ENCODE assay signal across 9 cellular contexts in the genomic region with DNA sequence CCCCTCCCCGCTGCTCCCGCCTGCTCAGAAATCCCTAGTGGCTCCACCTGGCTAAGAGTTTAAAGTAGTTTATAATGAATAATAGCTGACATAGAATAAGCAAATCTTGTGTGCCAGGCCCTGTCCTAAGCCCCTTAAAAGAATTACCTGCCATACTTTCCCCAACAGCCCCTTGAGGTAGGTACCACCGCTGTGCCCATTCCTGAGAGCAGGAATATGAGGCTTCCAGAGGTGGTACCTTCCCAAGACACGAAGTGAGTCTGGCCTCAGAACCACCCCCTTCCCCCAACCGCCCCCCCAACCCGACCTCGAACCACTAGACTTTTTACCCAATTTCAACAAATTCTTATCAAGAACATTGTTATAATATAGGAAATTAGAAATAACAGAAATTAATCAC. TPM values are rescaled to one million over a fixed set of nuclear protein-coding genes. Genes with fewer than 3 reads are reported as not detected.
DNase-seq lines count a peak whose midpoint lies in the region; ATAC-seq, FAIRE-seq and TF ChIP-seq lines count a peak whose summit lies in the region.
"Had no signal": no experiment of that assay in that cellular context is flagged by ENCODE, and none has a peak within 500 bp of the region (broad histone marks: within the 10 kb centered on the region; RNA-seq: fewer than 3 reads in every experiment).

No MANE protein-coding gene starts in this region.

- no peak for DNase-seq in activated CD4-positive, alpha-beta T cell treated with anti-CD3 and anti-CD28 coated beads for 36 hours
- no peak for DNase-seq in activated CD4-positive, alpha-beta T cell treated with anti-CD3 and anti-CD28 coated beads for 48 hours
- no peak for DNase-seq in activated T-helper 1 cell treated with anti-CD3 and anti-CD28 coated beads, Interleukin-12 subunit alpha, Interleukin-12 subunit beta, Interleukin-2, Interleukin-4 antibody, amounts not matched to agents 30 ng/mL and 10 ng/mL and 1 ng/mL, durations not matched to agents 14 hours and 24 hours and 36 hours (ENCODE audit: low spot score)
- DNase-seq in kidney (no peak), retina (no peak), urothelium cell line (ENCODE audit: low spot score) (no peak)
- DNase-seq: T1000 had no signal

- H3K36me3 Mint-ChIP-seq in activated CD4-positive, alpha-beta T cell treated with anti-CD3 and anti-CD28 coated beads for 36 hours (ENCODE audit: low read depth): no peaks in the 10 kb centered on the region
- H3K36me3 Mint-ChIP-seq in activated T-helper 1 cell treated with anti-CD3 and anti-CD28 coated beads, Interleukin-12 subunit alpha, Interleukin-12 subunit beta, Interleukin-2, Interleukin-4 antibody, amounts not matched to agents 30 ng/mL and 10 ng/mL and 1 ng/mL, durations not matched to agents 14 hours and 24 hours and 36 hours (ENCODE audit: low read depth): no peaks in the 10 kb centered on the region

- ATAC-seq in activated CD4-positive, alpha-beta T cell treated with anti-CD3 and anti-CD28 coated beads for 36 hours: no peak
- ATAC-seq in GM18858 (IDR thresholded peaks at IDR 0.05; ENCODE audit: unreplicated experiment): no peak

- intact Hi-C loops in activated CD4-positive, alpha-beta T cell treated with anti-CD3 and anti-CD28 coated beads for 36 hours (cut with DNase I, micrococcal nuclease): loop anchor here (2.0 to 5.0 kb wide), 5 partner anchors 52 to 682 kb away; partner anchors contain the start of genes DENND6A (in 1 of the 2), HTD2 (in 1 of the 2), KCTD6 (in 1 of the 2) and PDE12 (in 1 of the 2)
- intact Hi-C loops in activated T-helper 1 cell treated with anti-CD3 and anti-CD28 coated beads, Interleukin-12 subunit alpha, Interleukin-12 subunit beta, Interleukin-2, Interleukin-4 antibody, amounts not matched to agents 30 ng/mL and 10 ng/mL and 1 ng/mL, durations not matched to agents 14 hours and 24 hours and 36 hours (cut with micrococcal nuclease): loop anchor here (1.0 to 10.0 kb wide), 6 partner anchors 52 to 644 kb away; partner anchors contain the start of genes ARF4, DENND6A, FLNB and KCTD6
- intact Hi-C loops in kidney (cut with DNase I): no loop called here

- H3K9me3 ChIP-seq in kidney (ENCODE audit: control insufficient read depth in 1 of 2, low read length in 2 of 2) (no peaks in the 10 kb centered on the region), subcutaneous abdominal adipose tissue (ENCODE audit: control insufficient read depth in 5 of 5, low read length in 5 of 5) (no peaks in the 10 kb centered on the region)

- peak overlapping the region; percentile 82 for H3K4me3 Mint-ChIP-seq in activated CD4-positive, alpha-beta T cell treated with anti-CD3 and anti-CD28 coated beads for 36 hours
- peak overlapping the region; percentile 90 for H3K4me3 Mint-ChIP-seq in activated T-helper 1 cell treated with anti-CD3 and anti-CD28 coated beads, Interleukin-12 subunit alpha, Interleukin-12 subunit beta, Interleukin-2, Interleukin-4 antibody, amounts not matched to agents 30 ng/mL and 10 ng/mL and 1 ng/mL, durations not matched to agents 14 hours and 24 hours and 36 hours

- peaks cover 2% of the 10 kb centered on the region for H3K27me3 Mint-ChIP-seq in activated CD4-positive, alpha-beta T cell treated with anti-CD3 and anti-CD28 coated beads for 36 hours
- H3K27me3 Mint-ChIP-seq in activated T-helper 1 cell treated with anti-CD3 and anti-CD28 coated beads, Interleukin-12 subunit alpha, Interleukin-12 subunit beta, Interleukin-2, Interleukin-4 antibody, amounts not matched to agents 30 ng/mL and 10 ng/mL and 1 ng/mL, durations not matched to agents 14 hours and 24 hours and 36 hours (ENCODE audit: insufficient read depth): peaks cover 20% of the 10 kb centered on the region

- POLR2A ChIA-PET in activated CD4-positive, alpha-beta T cell treated with anti-CD3 and anti-CD28 coated beads for 36 hours (lab: Charles Lee): no interaction called here

- H3K9me3 Mint-ChIP-seq in activated CD4-positive, alpha-beta T cell treated with anti-CD3 and anti-CD28 coated beads for 36 hours (ENCODE audit: low read depth): no peaks in the 10 kb centered on the region
- no peaks in the 10 kb centered on the region for H3K9me3 Mint-ChIP-seq in activated T-helper 1 cell treated with anti-CD3 and anti-CD28 coated beads, Interleukin-12 subunit alpha, Interleukin-12 subunit beta, Interleukin-2, Interleukin-4 antibody, amounts not matched to agents 30 ng/mL and 10 ng/mL and 1 ng/mL, durations not matched to agents 14 hours and 24 hours and 36 hours

- H3K4me1 ChIP-seq in kidney (ENCODE audit: control insufficient read depth in 1 of 2, insufficient read depth in 1 of 2, low read depth in 1 of 2, low read length in 2 of 2) (peaks cover 10 to 15% of the 10 kb centered on the region in 2 donors), subcutaneous abdominal adipose tissue (ENCODE audit: control insufficient read depth in 5 of 5, insufficient read depth in 5 of 5, low read length in 5 of 5) (peaks cover 0 to 36% (median 23%) of the 10 kb centered on the region in 5 donors)

- peaks cover 10% of the 10 kb centered on the region for H3K4me1 Mint-ChIP-seq in activated CD4-positive, alpha-beta T cell treated with anti-CD3 and anti-CD28 coated beads for 36 hours
- peaks cover 5% of the 10 kb centered on the region for H3K4me1 Mint-ChIP-seq in activated T-helper 1 cell treated with anti-CD3 and anti-CD28 coated beads, Interleukin-12 subunit alpha, Interleukin-12 subunit beta, Interleukin-2, Interleukin-4 antibody, amounts not matched to agents 30 ng/mL and 10 ng/mL and 1 ng/mL, durations not matched to agents 14 hours and 24 hours and 36 hours (ENCODE audit: low read depth)

- no peaks in the 10 kb centered on the region for H3K36me3 ChIP-seq in kidney (ENCODE audit: control insufficient read depth in 1 of 2, insufficient read depth in 2 of 2, low read length in 2 of 2)
- H3K36me3 ChIP-seq in subcutaneous abdominal adipose tissue (ENCODE audit: control insufficient read depth in 5 of 5, insufficient read depth in 5 of 5, low read length in 5 of 5): no peaks in the 10 kb centered on the region

- H3K4me3 ChIP-seq in kidney (ENCODE audit: low read length in 2 of 2): peak overlapping the region; percentile 75 to 92
- H3K4me3 ChIP-seq in subcutaneous abdominal adipose tissue (ENCODE audit: low read depth in 1 of 5, low read length in 5 of 5): peak overlapping the region; percentile 63 to 95 (median 89)

- H3K27ac Mint-ChIP-seq in activated CD4-positive, alpha-beta T cell treated with anti-CD3 and anti-CD28 coated beads for 36 hours: no peak overlapping the region
- no peak overlapping the region for H3K27ac Mint-ChIP-seq in activated T-helper 1 cell treated with anti-CD3 and anti-CD28 coated beads, Interleukin-12 subunit alpha, Interleukin-12 subunit beta, Interleukin-2, Interleukin-4 antibody, amounts not matched to agents 30 ng/mL and 10 ng/mL and 1 ng/mL, durations not matched to agents 14 hours and 24 hours and 36 hours

- H3K27ac ChIP-seq in kidney (ENCODE audit: low read depth in 2 of 2, low read length in 2 of 2) (no peak overlapping the region), subcutaneous abdominal adipose tissue (ENCODE audit: low read depth, low read length) (peak overlapping the region; percentile 62)

- H3K27me3 ChIP-seq in subcutaneous abdominal adipose tissue (ENCODE audit: control insufficient read depth in 5 of 5, insufficient read depth in 4 of 5, low read length in 5 of 5): no peaks in the 10 kb centered on the region

- CTCF ChIA-PET in activated CD4-positive, alpha-beta T cell treated with anti-CD3 and anti-CD28 coated beads for 36 hours (lab: Charles Lee): interaction anchor here (0.9 to 1.8 kb wide), 5 partner anchors 24 to 69 kb away, joined by 3 to 7 read pairs (median 6); partner anchors contain the start of genes HTD2 and RPP14

- FAIRE-seq in kidney (lab: Jason Lieb, UNC): no peak
- no peak for FAIRE-seq in urothelium cell line (lab: Jason Lieb, UNC)

- TF ChIP-seq CTCF in kidney (IDR thresholded peaks at IDR 0.05; ENCODE audit: borderline replicate concordance, extremely low read depth, insufficient read depth): no peak

- H3K9ac ChIP-seq in kidney (ENCODE audit: low read length in 2 of 2) (peak overlapping the region in 1 of 2 donors; percentile 69), subcutaneous abdominal adipose tissue (ENCODE audit: low read length in 5 of 5) (peak overlapping the region in 2 of 5 donors; percentile 79 to 81)

RNA-seq across cellular contexts. Expression of gene ABHD6, which starts 1.2 kb away (rescaled TPM):
- total RNA-seq in activated CD4-positive, alpha-beta T cell treated with anti-CD3 and anti-CD28 coated beads for 36 hours: 1 to 10 TPM; 3.0 to 3.5 TPM
- 9.2 and 10.1 TPM in 2 replicates for total RNA-seq in activated T-helper 1 cell treated with anti-CD3 and anti-CD28 coated beads, Interleukin-12 subunit alpha, Interleukin-12 subunit beta, Interleukin-2, Interleukin-4 antibody, amounts not matched to agents 30 ng/mL and 10 ng/mL and 1 ng/mL, durations not matched to agents 14 hours and 24 hours and 36 hours
- 10.2 TPM for total RNA-seq in kidney
- polyA plus RNA-seq in kidney (ENCODE audit: insufficient read depth, low read depth, low replicate concordance): 21.4 TPM

RNA-seq across cellular contexts. Expression of gene DNASE1L3, which starts 28.1 kb away (rescaled TPM):
- not detected for total RNA-seq in activated CD4-positive, alpha-beta T cell treated with anti-CD3 and anti-CD28 coated beads for 36 hours
- not detected in 2 replicates for total RNA-seq in activated T-helper 1 cell treated with anti-CD3 and anti-CD28 coated beads, Interleukin-12 subunit alpha, Interleukin-12 subunit beta, Interleukin-2, Interleukin-4 antibody, amounts not matched to agents 30 ng/mL and 10 ng/mL and 1 ng/mL, durations not matched to agents 14 hours and 24 hours and 36 hours
- total RNA-seq in kidney: 24.9 TPM
- polyA plus RNA-seq in kidney (ENCODE audit: insufficient read depth, low read depth, low replicate concordance): 27.5 TPM

Comparison
In these comparisons a context has a peak if more than half of its experiments do, and no peak if none do; other contexts are left out.
1. RNA of gene DNASE1L3, which starts 28.1 kb away (total RNA-seq): 24.9 TPM in kidney (single experiment); not detected in activated CD4-positive, alpha-beta T cell treated with anti-CD3 and anti-CD28 coated beads for 36 hours and not detected in activated T-helper 1 cell treated with anti-CD3 and anti-CD28 coated beads, Interleukin-12 subunit alpha, Interleukin-12 subunit beta, Interleukin-2, Interleukin-4 antibody, amounts not matched to agents 30 ng/mL and 10 ng/mL and 1 ng/mL, durations not matched to agents 14 hours and 24 hours and 36 hours; every median in the first group is over 10 times any median in the second.